Comparison of ENCODE assay signal across 1 cellular context in genomic region chr13:26485786-26486185, GRCh38.
TF ChIP-seq lines count a peak whose summit lies in the region.

No MANE protein-coding gene starts in this region.

TF ChIP-seq in H1, 55 proteins besides CTCF, POLR2A, EP300 and RAD21 (continued from another document):
- TF ChIP-seq CHD7 (IDR thresholded peaks at IDR 0.05; ENCODE audit: insufficient replicate concordance, low read length), result no peak
- no peak for TF ChIP-seq ASH2L (IDR thresholded peaks at IDR 0.05; ENCODE audit: low read length)
- no peak for TF ChIP-seq BACH1 (IDR thresholded peaks at IDR 0.05; ENCODE audit: low read length)
- no peak for TF ChIP-seq CEBPB (IDR thresholded peaks at IDR 0.05; ENCODE audit: low read depth, low read length)
- no peak for TF ChIP-seq POLR2AphosphoS5 (IDR thresholded peaks at IDR 0.05; ENCODE audit: low read depth, low read length)
- TF ChIP-seq TAF7 (optimal IDR thresholded peaks at IDR 0.05; ENCODE audit: borderline replicate concordance, low read depth, low read length), result no peak
- TF ChIP-seq CHD2 (IDR thresholded peaks at IDR 0.05; ENCODE audit: low read length), result no peak
- TF ChIP-seq KDM5A (IDR thresholded peaks at IDR 0.05; ENCODE audit: low read length), result no peak
TF ChIP-seq in H1: peak in this region for 0.
